Comparison of ENCODE assay signal across 18 cellular contexts in genomic region chr6:43105538-43106218, GRCh38. TPM values are rescaled to one million over a fixed set of nuclear protein-coding genes. Genes with fewer than 3 reads are reported as not detected.
A peak's percentile ranks its signal among the peaks of the same experiment; 100 is the strongest.
DNase-seq lines count a peak whose midpoint lies in the region; ATAC-seq, FAIRE-seq and TF ChIP-seq lines count a peak whose summit lies in the region.
"Had no signal": no experiment of that assay in that cellular context is flagged by ENCODE, and none has a peak within 500 bp of the region (broad histone marks: within the 10 kb centered on the region; RNA-seq: fewer than 3 reads in every experiment).

No MANE protein-coding gene starts in this region.

- H2BK15ac ChIP-seq in H1 (ENCODE audit: low read length) = 0 out of 2 replicates have a peak overlapping the region, but pooled peaks have one; percentile 72

- H3K18ac ChIP-seq in H1 (ENCODE audit: extremely low read depth, low read length) = no peak overlapping the region

- no peak overlapping the region for H2BK20ac ChIP-seq in H1 (ENCODE audit: low read length)

- ATAC-seq in GM23338 (peak; percentile 61), GM21576 (IDR thresholded peaks at IDR 0.05; ENCODE audit: unreplicated experiment) (no peak)
- ATAC-seq: HepG2 had no signal

- H2BK5ac ChIP-seq in H1 (ENCODE audit: low read depth, low read length) = 0 out of 2 replicates have a peak overlapping the region, but pooled peaks have one; percentile 9

- H3K9ac ChIP-seq in H1 (replicated peaks in 1 of 4; ENCODE audit: extremely low read depth in 1 of 4, low read depth in 3 of 4, low read length in 3 of 4) (no peak overlapping the region), smooth muscle cell (ENCODE audit: low read depth) (no peak overlapping the region)

- H2BK120ac ChIP-seq in H1 (replicated peaks; ENCODE audit: low read depth, low read length) = no peak overlapping the region

- peaks cover 7% of the 10 kb centered on the region; the same call in 2 of the 3 replicates for H3K36me3 Mint-ChIP-seq in GM23338 (ENCODE audit: low read depth)
- H3K36me3 Mint-ChIP-seq: CD8-positive, alpha-beta memory T cell had no signal

- no peak for TF ChIP-seq RAD21 in H1 (IDR thresholded peaks at IDR 0.05 in 1 of 2, conservative IDR thresholded peaks at IDR 0.05 in 1 of 2; ENCODE audit: low read depth in 2 of 2, low read length in 2 of 2)

- H4K8ac ChIP-seq in H1 (ENCODE audit: extremely low read depth, insufficient read depth, low read length) = no peak overlapping the region; the same call in 1 of the 2 replicates

- H3K4me3 ChIP-seq in GM23338 (no peak overlapping the region), H1 (ENCODE audit: extremely low read depth in 1 of 4, insufficient read depth in 2 of 4, low read depth in 3 of 4, low read length in 4 of 4) (no peak overlapping the region), smooth muscle cell (no peak overlapping the region), esophagus squamous epithelium (no peak overlapping the region)
- H3K4me3 ChIP-seq: PC-9, SK-N-MC had no signal

- H2BK12ac ChIP-seq in H1 (ENCODE audit: low read depth, low read length) = no peak overlapping the region

- no peak for FAIRE-seq in H1 (lab: Jason Lieb, UNC)
- FAIRE-seq: H54, HepG2 had no signal

- intact Hi-C loops in esophagus squamous epithelium (cut with DNase I) = no loop called here

- H4K91ac ChIP-seq in H1 (replicated peaks; ENCODE audit: insufficient read length, low read length) = no peak overlapping the region

- H3K27ac ChIP-seq in GM23338 (ENCODE audit: low read depth) = peak overlapping the region; percentile 84
- H3K27ac ChIP-seq in H1 (ENCODE audit: low read depth, low read length) = peak overlapping the region; percentile 67; the same call in 1 of the 2 replicates
- H3K27ac ChIP-seq in smooth muscle cell (ENCODE audit: low read depth) = peak overlapping the region; percentile 1
- no peak overlapping the region for H3K27ac ChIP-seq in esophagus squamous epithelium
- H3K27ac ChIP-seq: PC-9, SK-N-MC had no signal

- H3K56ac ChIP-seq in H1 (replicated peaks; ENCODE audit: insufficient read length, low read depth, low read length) = no peak overlapping the region

- H4K5ac ChIP-seq in H1 (ENCODE audit: insufficient read length, low read depth, low read length) = no peak overlapping the region

- H3K4me2 ChIP-seq in GM23338 = peak overlapping the region; percentile 50; the same call in 1 of the 2 replicates
- H3K4me2 ChIP-seq in H1 (ENCODE audit: insufficient read depth in 1 of 2, low read depth in 2 of 2, low read length in 2 of 2) = peak overlapping the region; percentile 0 to 5; a peak in 2 of 4 replicates
- no peak overlapping the region for H3K4me2 ChIP-seq in smooth muscle cell
- H3K4me2 ChIP-seq: PC-9 had no signal

- 84% methylated on average over 9 of the region's 9 CpGs; no CpG with 5 or more reads in 1 of the 2 experiments for WGBS in H1 (ENCODE audit: extremely low coverage in 1 of 2, insufficient coverage in 1 of 2, insufficient read length in 1 of 2, insufficient replicate concordance in 2 of 2, low coverage in 1 of 2, low lambda C conversion rate in 2 of 2, missing lambda C conversion rate in 1 of 2), 2 experiments
- 91% methylated on average over 9 of the region's 9 CpGs for WGBS in smooth muscle cell (ENCODE audit: low lambda C conversion rate)
- 85 to 87% methylated on average over 9 of the region's 9 CpGs for WGBS in esophagus squamous epithelium, 2 donors

- H3K27me3 Mint-ChIP-seq in GM23338 (ENCODE audit: insufficient read depth, low read depth, poor library complexity) = peaks cover 7% of the 10 kb centered on the region

- H3K27ac Mint-ChIP-seq in GM23338 = peak overlapping the region; percentile 8; the same call in 1 of the 2 replicates

- TF ChIP-seq EP300 in H1 (IDR thresholded peaks at IDR 0.05; ENCODE audit: borderline replicate concordance in 1 of 2, low read depth in 2 of 2, low read length in 2 of 2) = no peak

- H3K4me1 Mint-ChIP-seq in GM23338 = peaks cover 24% of the 10 kb centered on the region

- no peak overlapping the region for H2AFZ ChIP-seq in GM23338
- no peak overlapping the region for H2AFZ ChIP-seq in H1 (ENCODE audit: low read length)
- H2AFZ ChIP-seq in smooth muscle cell (ENCODE audit: low read depth) = no peak overlapping the region
- H2AFZ ChIP-seq: PC-9 had no signal

- H3K27me3 ChIP-seq in GM23338 (ENCODE audit: insufficient read depth) (no peaks in the 10 kb centered on the region), H1 (replicated peaks in 1 of 4; ENCODE audit: control insufficient read depth in 3 of 4, extremely low read depth in 1 of 4, insufficient read depth in 3 of 4, low read length in 3 of 4) (no peaks in the 10 kb centered on the region), smooth muscle cell (ENCODE audit: low read depth) (no peaks in the 10 kb centered on the region), esophagus squamous epithelium (no peaks in the 10 kb centered on the region)

- H3K36me3 ChIP-seq in GM23338 (ENCODE audit: insufficient read depth) (no peaks in the 10 kb centered on the region), H1 (ENCODE audit: control insufficient read depth in 2 of 4, insufficient read depth in 4 of 4, low read length in 3 of 4) (no peaks in the 10 kb centered on the region), smooth muscle cell (ENCODE audit: low read depth) (no peaks in the 10 kb centered on the region), esophagus squamous epithelium (no peaks in the 10 kb centered on the region)

- H3K79me2 ChIP-seq in GM23338 (replicated peaks; ENCODE audit: insufficient read depth) (peaks cover 89% of the 10 kb centered on the region), H1 (ENCODE audit: control insufficient read depth in 1 of 2, insufficient read depth in 2 of 2, low read length in 2 of 2) (peaks cover 0 to 64% of the 10 kb centered on the region in 2 experiments; a peak in 2 of 4 replicates), smooth muscle cell (ENCODE audit: low read depth) (peaks cover 100% of the 10 kb centered on the region)

- no peak overlapping the region for H3K14ac ChIP-seq in H1 (ENCODE audit: insufficient read length)

- H4K20me1 ChIP-seq in GM23338 (replicated peaks; ENCODE audit: insufficient read depth) (peaks cover 7% of the 10 kb centered on the region; the same call in 1 of the 2 replicates), H1 (replicated peaks in 1 of 2; ENCODE audit: control insufficient read depth in 1 of 2, insufficient read depth in 2 of 2, low read length in 2 of 2) (no peaks in the 10 kb centered on the region), smooth muscle cell (ENCODE audit: low read depth) (peaks cover 99% of the 10 kb centered on the region)

- CTCF ChIA-PET in H1 (lab: Charles Lee; ENCODE audit: partially characterized antibody) = interaction anchor here (0.6 kb wide), 2 partner anchors 77 to 276 kb away, joined by 3 read pairs; no protein-coding TSS in a partner anchor

- no peak overlapping the region; the same call in 2 of the 3 replicates for H3K4me3 Mint-ChIP-seq in GM23338
- H3K4me3 Mint-ChIP-seq: CD8-positive, alpha-beta memory T cell had no signal

- TF ChIP-seq CTCF in GM23338 (conservative IDR thresholded peaks at IDR 0.05; ENCODE audit: low read depth in 2 of 2) (no peak), H1 (IDR thresholded peaks at IDR 0.05; ENCODE audit: control extremely low read depth in 1 of 3, insufficient read depth in 1 of 3, low read depth in 1 of 3, low read length in 3 of 3) (no peak), smooth muscle cell (IDR thresholded peaks at IDR 0.05; ENCODE audit: borderline replicate concordance, insufficient read depth, poor library complexity, severe bottlenecking) (no peak), esophagus squamous epithelium (IDR thresholded peaks at IDR 0.05) (no peak)

- no peak for TF ChIP-seq POLR2A in H1 (IDR thresholded peaks at IDR 0.05; ENCODE audit: control extremely low read depth in 1 of 2, low read depth in 2 of 2, low read length in 2 of 2)
- TF ChIP-seq POLR2A in esophagus squamous epithelium (IDR thresholded peaks at IDR 0.05) = no peak

- H3K9me3 Mint-ChIP-seq in GM23338 = no peaks in the 10 kb centered on the region
- H3K9me3 Mint-ChIP-seq: CD8-positive, alpha-beta memory T cell had no signal

- H3K9me2 ChIP-seq in GM23338 (ENCODE audit: insufficient read depth) = no peaks in the 10 kb centered on the region

- H3K9me3 ChIP-seq in H1 (ENCODE audit: insufficient read depth in 2 of 2, low read depth in 1 of 2, low read length in 1 of 2) (no peaks in the 10 kb centered on the region), smooth muscle cell (replicated peaks; ENCODE audit: low read depth) (no peaks in the 10 kb centered on the region), esophagus squamous epithelium (no peaks in the 10 kb centered on the region)

- H3F3A ChIP-seq in GM23338 (replicated peaks; ENCODE audit: low read depth) (0 out of 2 replicates have a peak, but pooled peaks cover 4% of the 10 kb centered on the region), smooth muscle cell (ENCODE audit: low read depth) (peaks cover 3% of the 10 kb centered on the region)

- H3K79me1 ChIP-seq in H1 (ENCODE audit: low read depth, low read length) = peaks cover 4% of the 10 kb centered on the region; the same call in 1 of the 2 replicates

- H3K23me2 ChIP-seq in H1 (ENCODE audit: low read depth, low read length) = no peaks in the 10 kb centered on the region

- no peak overlapping the region for H2AK5ac ChIP-seq in H1 (ENCODE audit: low read depth, low read length)

- no peak overlapping the region for H3K4ac ChIP-seq in H1 (replicated peaks; ENCODE audit: insufficient read length, low read depth, low read length)

- H3K4me1 ChIP-seq in GM23338 (ENCODE audit: insufficient read depth) = peaks cover 32% of the 10 kb centered on the region
- H3K4me1 ChIP-seq in H1 (replicated peaks in 1 of 4; ENCODE audit: control insufficient read depth in 3 of 4, insufficient read depth in 4 of 4, low read length in 3 of 4) = peaks cover 3 to 13% (median 6%) of the 10 kb centered on the region in 4 experiments; a peak in 5 of 7 replicates
- H3K4me1 ChIP-seq in smooth muscle cell (ENCODE audit: low read depth) = peaks cover 12% of the 10 kb centered on the region
- peaks cover 0 to 23% (median 0%) of the 10 kb centered on the region in 3 donors for H3K4me1 ChIP-seq in esophagus squamous epithelium

- POLR2A ChIA-PET in H1 (lab: Charles Lee; ENCODE audit: partially characterized antibody) = interaction anchor here (1.7 to 2.5 kb wide), 2 partner anchors 14 to 22 kb away, joined by 5 read pairs; no protein-coding TSS in a partner anchor

- peak; percentile 63 for DNase-seq in GM23338 (ENCODE audit: low spot score)
- DNase-seq in NCI-H69 (lab: John Stamatoyannopoulos, UW) = peak; percentile 50
- no peak for DNase-seq in H1 (ENCODE audit: low read depth in 1 of 2, low spot score in 2 of 2)
- DNase-seq in smooth muscle cell (lab: John Stamatoyannopoulos, UW; ENCODE audit: unreplicated experiment) = no peak
- DNase-seq in esophagus squamous epithelium (lab: John Stamatoyannopoulos, UW) = no peak
- DNase-seq in dedifferentiated amniotic fluid mesenchymal stem cell (ENCODE audit: extremely low spot score) = no peak
- DNase-seq: CD8-positive, alpha-beta memory T cell; DMS 273 treated with DMSO at 0.1 percent for 48 hours; EL; Karpas-422; MM.1S; NCI-H187 treated with DMSO at 0.1 percent for 48 hours; NCI-H524 treated with DMSO at 0.1 percent for 48 hours; PC-9 had no signal

- no peak overlapping the region for H3K23ac ChIP-seq in H1 (ENCODE audit: insufficient read length)

RNA-seq across cellular contexts. Expression of gene PTK7, which starts 29.6 kb away (rescaled TPM):
- total RNA-seq in GM23338 (2014; rRNA removed; shearing (Covaris generic)) = 121 and 147 TPM in 2 replicates
- polyA plus RNA-seq in GM23338 (2016; fragmentation: Nextera tagmentation; extraction: Ambion mirVana) = 46.1 and 52.2 TPM in 2 replicates
- 130 and 138 TPM in 2 replicates for total RNA-seq in H1 (2021; fragmentation: NEBNext Ultra II Directional; extraction: Animal tissue kit (Norgen Biotek cat#: 25700))
- polyA plus RNA-seq in H1 (2011; rRNA removed) = 110 and 133 TPM in 2 replicates
- polyA plus RNA-seq in H1 (2011; cell fraction: cytosol; rRNA removed) = 105 TPM
- 256 TPM for polyA plus RNA-seq in H1 (2011; cell fraction: nucleus; rRNA removed)
- polyA plus RNA-seq in H1 (2012, experiment 1 of 2) = 146 to 167 TPM (median 153 TPM) in 4 replicates
- 166 TPM for polyA plus RNA-seq in H1 (2012, experiment 2 of 2)
- polyA plus RNA-seq in H1 (2013, experiment 1 of 2) = 111 TPM
- polyA plus RNA-seq in H1 (2013, experiment 2 of 2) = 96.7 TPM
- 151 and 164 TPM in 2 replicates for polyA minus RNA-seq in H1 (2011; rRNA and poly(A)+ RNA removed)
- polyA minus RNA-seq in H1 (2011; cell fraction: cytosol; rRNA and poly(A)+ RNA removed) = 99.5 TPM
- 99.6 TPM for polyA minus RNA-seq in H1 (2011; cell fraction: nucleus; rRNA and poly(A)+ RNA removed)
- 376 and 417 TPM in 2 replicates for total RNA-seq in smooth muscle cell
- polyA plus RNA-seq in smooth muscle cell = 596 and 598 TPM in 2 replicates
- 10 to 100 TPM; 30.6 to 44.1 (median 36.7) TPM for total RNA-seq in esophagus squamous epithelium

RNA-seq across cellular contexts. Expression of gene KLC4, which starts 46.2 kb away (rescaled TPM):
- 17.4 and 22.4 TPM in 2 replicates for total RNA-seq in GM23338 (2014; rRNA removed; shearing (Covaris generic))
- polyA plus RNA-seq in GM23338 (2016; fragmentation: Nextera tagmentation; extraction: Ambion mirVana) (14.9 and 16.6 TPM in 2 replicates), H1 (2011; rRNA removed) (15.7 and 23.8 TPM in 2 replicates), smooth muscle cell (25.3 and 25.7 TPM in 2 replicates)
- 27.7 and 28.5 TPM in 2 replicates for total RNA-seq in H1 (2021; fragmentation: NEBNext Ultra II Directional; extraction: Animal tissue kit (Norgen Biotek cat#: 25700))
- polyA plus RNA-seq in H1 (2011; cell fraction: cytosol; rRNA removed) = 23.5 TPM
- polyA plus RNA-seq in H1 (2011; cell fraction: nucleus; rRNA removed) = 63.1 TPM
- 17.2 to 26.8 TPM (median 26.2 TPM) in 4 replicates for polyA plus RNA-seq in H1 (2012, experiment 1 of 2)
- polyA plus RNA-seq in H1 (2012, experiment 2 of 2) = 20.2 TPM
- polyA plus RNA-seq in H1 (2013, experiment 1 of 2) = 14.9 TPM
- 13.6 TPM for polyA plus RNA-seq in H1 (2013, experiment 2 of 2)
- polyA minus RNA-seq in H1 (2011; rRNA and poly(A)+ RNA removed) = 17.6 and 19.2 TPM in 2 replicates
- 9.5 TPM for polyA minus RNA-seq in H1 (2011; cell fraction: cytosol; rRNA and poly(A)+ RNA removed)
- polyA minus RNA-seq in H1 (2011; cell fraction: nucleus; rRNA and poly(A)+ RNA removed) = 20.0 TPM
- total RNA-seq in smooth muscle cell (13.2 and 20.0 TPM in 2 replicates), esophagus squamous epithelium (10 to 100 TPM in 2 of 4 donors, 1 to 10 TPM in 2; 4.5 to 15.8 (median 9.4) TPM)

RNA-seq across cellular contexts. Expression of gene MRPL2, which starts 46.4 kb away (rescaled TPM):
- total RNA-seq in GM23338 (2014; rRNA removed; shearing (Covaris generic)) = 32.3 and 40.4 TPM in 2 replicates
- polyA plus RNA-seq in GM23338 (2016; fragmentation: Nextera tagmentation; extraction: Ambion mirVana) (127 and 128 TPM in 2 replicates), H1 (2011; rRNA removed) (58.7 and 61.0 TPM in 2 replicates), smooth muscle cell (112 and 125 TPM in 2 replicates)
- 97.7 and 99.9 TPM in 2 replicates for total RNA-seq in H1 (2021; fragmentation: NEBNext Ultra II Directional; extraction: Animal tissue kit (Norgen Biotek cat#: 25700))
- polyA plus RNA-seq in H1 (2011; cell fraction: cytosol; rRNA removed) = 50.1 TPM
- 62.3 TPM for polyA plus RNA-seq in H1 (2011; cell fraction: nucleus; rRNA removed)
- 74.9 to 127 TPM (median 111 TPM) in 4 replicates for polyA plus RNA-seq in H1 (2012, experiment 1 of 2)
- 83.0 TPM for polyA plus RNA-seq in H1 (2012, experiment 2 of 2)
- 66.2 TPM for polyA plus RNA-seq in H1 (2013, experiment 1 of 2)
- polyA plus RNA-seq in H1 (2013, experiment 2 of 2) = 61.9 TPM
- polyA minus RNA-seq in H1 (2011; rRNA and poly(A)+ RNA removed) = 34.6 and 36.2 TPM in 2 replicates
- polyA minus RNA-seq in H1 (2011; cell fraction: cytosol; rRNA and poly(A)+ RNA removed) = 37.5 TPM
- polyA minus RNA-seq in H1 (2011; cell fraction: nucleus; rRNA and poly(A)+ RNA removed) = 16.5 TPM
- total RNA-seq in smooth muscle cell (16.4 and 24.0 TPM in 2 replicates), esophagus squamous epithelium (10 to 100 TPM; 23.3 to 29.1 (median 24.5) TPM)

RNA-seq across cellular contexts. Expression of gene CUL7, which starts 52.0 kb away (rescaled TPM):
- 9.7 and 13.2 TPM in 2 replicates for total RNA-seq in GM23338 (2014; rRNA removed; shearing (Covaris generic))
- polyA plus RNA-seq in GM23338 (2016; fragmentation: Nextera tagmentation; extraction: Ambion mirVana) (2.8 and 3.4 TPM in 2 replicates), H1 (2011; rRNA removed) (15.0 and 19.1 TPM in 2 replicates), smooth muscle cell (48.7 and 49.6 TPM in 2 replicates)
- 10.8 and 11.4 TPM in 2 replicates for total RNA-seq in H1 (2021; fragmentation: NEBNext Ultra II Directional; extraction: Animal tissue kit (Norgen Biotek cat#: 25700))
- 20.6 TPM for polyA plus RNA-seq in H1 (2011; cell fraction: cytosol; rRNA removed)
- polyA plus RNA-seq in H1 (2011; cell fraction: nucleus; rRNA removed) = 75.9 TPM
- 11.1 to 16.5 TPM (median 14.8 TPM) in 4 replicates for polyA plus RNA-seq in H1 (2012, experiment 1 of 2)
- 11.6 TPM for polyA plus RNA-seq in H1 (2012, experiment 2 of 2)
- 6.7 TPM for polyA plus RNA-seq in H1 (2013, experiment 1 of 2)
- 6.2 TPM for polyA plus RNA-seq in H1 (2013, experiment 2 of 2)
- polyA minus RNA-seq in H1 (2011; rRNA and poly(A)+ RNA removed) = 25.3 and 26.4 TPM in 2 replicates
- polyA minus RNA-seq in H1 (2011; cell fraction: cytosol; rRNA and poly(A)+ RNA removed) = 11.2 TPM
- polyA minus RNA-seq in H1 (2011; cell fraction: nucleus; rRNA and poly(A)+ RNA removed) = 24.7 TPM
- total RNA-seq in smooth muscle cell (36.9 and 51.4 TPM in 2 replicates), esophagus squamous epithelium (10 to 100 TPM in 1 of 4 donors, 1 to 10 TPM in 3; 6.5 to 10.8 (median 8.0) TPM)

Comparison
In these comparisons a context has a peak if more than half of its experiments do, and no peak if none do; other contexts are left out.
1. DNase-seq: peak in GM23338 (single experiment) and NCI-H69 (single experiment); none in H1 (0 of 2), smooth muscle cell (single experiment), esophagus squamous epithelium (single experiment) and dedifferentiated amniotic fluid mesenchymal stem cell (single experiment).
2. H3K27ac ChIP-seq: peak in GM23338 (single experiment), H1 (single experiment) and smooth muscle cell (single experiment); none in esophagus squamous epithelium (0 of 4).